24 cellular contexts compared by ENCODE assay signal in genomic region chr5:54305737-54306136, GRCh38.
"Had no signal": no experiment of that assay in that cellular context is flagged by ENCODE, and none has a peak within 500 bp of the region (broad histone marks: within the 10 kb centered on the region; RNA-seq: fewer than 3 reads in every experiment).

No MANE protein-coding gene starts in this region.

- FAIRE-seq: colon, endothelial cell of umbilical vein, frontal cortex, islet of Langerhans, keratinocyte had no signal

- H3K9me3 ChIP-seq: esophagus muscularis mucosa, gastroesophageal sphincter, heart left ventricle, left lung, lower lobe of right lung, mucosa of descending colon had no signal

- H3K27ac ChIP-seq: coronary artery, dorsolateral prefrontal cortex, esophagus muscularis mucosa, foreskin keratinocyte, gastroesophageal sphincter, heart left ventricle, hepatocyte, left lung, lower lobe of right lung had no signal

- H3K27me3 ChIP-seq: dorsolateral prefrontal cortex, esophagus muscularis mucosa, foreskin keratinocyte, gastroesophageal sphincter, heart left ventricle, hepatocyte, left lung had no signal

- H3K36me3 ChIP-seq: esophagus muscularis mucosa, gastroesophageal sphincter, heart left ventricle, left lung, lower lobe of right lung had no signal

- DNase-seq: dermis blood vessel endothelial cell; dorsolateral prefrontal cortex; effector CD4-positive, alpha-beta T cell; effector memory CD4-positive, alpha-beta T cell; foreskin keratinocyte; heart left ventricle; hypothalamus; immature natural killer cell; left cardiac atrium; left lung; left ventricle myocardium superior; lower lobe of right lung; mesenchymal stem cell; mucosa of descending colon; naive B cell had no signal

- H2AFZ ChIP-seq: hepatocyte had no signal

- H3K4me3 ChIP-seq: coronary artery, dorsolateral prefrontal cortex, esophagus muscularis mucosa, gastroesophageal sphincter, hepatocyte, left lung, lower lobe of right lung, mucosa of descending colon had no signal

- ATAC-seq: foreskin keratinocyte, gastroesophageal sphincter, heart left ventricle, left cardiac atrium, left lung, left ventricle myocardium superior, lower lobe of right lung, mucosa of descending colon had no signal

- H3K4me2 ChIP-seq: hepatocyte had no signal
